19 cellular contexts compared by ENCODE assay signal in the genomic region with DNA sequence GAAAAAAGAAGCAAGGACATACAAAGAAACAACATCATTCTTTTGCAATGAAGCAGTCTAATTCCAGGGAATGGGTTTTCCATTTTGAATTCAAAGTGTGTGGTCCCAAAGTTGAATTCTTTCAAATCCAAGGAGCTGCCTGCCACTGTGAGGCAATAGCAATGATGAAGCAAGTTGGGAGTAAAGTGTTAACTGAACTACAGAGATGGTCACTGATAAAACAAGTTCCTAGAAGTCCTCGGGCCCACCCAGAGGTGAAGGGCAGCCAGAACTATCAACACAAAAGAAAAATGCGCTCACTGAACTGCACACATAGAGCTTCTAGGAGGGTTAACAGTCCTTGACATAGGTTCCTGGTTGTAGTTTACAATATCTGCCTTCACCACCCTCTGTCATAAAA.
DNase-seq lines count a peak whose midpoint lies in the region; ATAC-seq and TF ChIP-seq lines count a peak whose summit lies in the region.
"Had no signal": no experiment of that assay in that cellular context is flagged by ENCODE, and none has a peak within 500 bp of the region (broad histone marks: within the 10 kb centered on the region; RNA-seq: fewer than 3 reads in every experiment).

No MANE protein-coding gene starts in this region.

- H3K9me3 ChIP-seq in SJSA1 (replicated peaks), result no peaks in the 10 kb centered on the region
- H3K9me3 ChIP-seq: HAP-1 had no signal

- no peaks in the 10 kb centered on the region for H3K36me3 ChIP-seq in SJSA1
- H3K36me3 ChIP-seq: HAP-1 had no signal

- peak overlapping the region; percentile 55 for H3K27ac ChIP-seq in SJSA1
- H3K27ac ChIP-seq: GM23248, KMS-11, RWPE1 had no signal

- H3K4me3 ChIP-seq in SJSA1, result no peak overlapping the region
- no peak overlapping the region for H3K4me3 ChIP-seq in choroid plexus epithelial cell (ENCODE audit: low read depth, low read length)
- H3K4me3 ChIP-seq: GM23248, HAP-1 had no signal

- H3K27me3 ChIP-seq in SJSA1 (replicated peaks), result no peaks in the 10 kb centered on the region; the same call in 1 of the 2 replicates

- H3K4me1 ChIP-seq in SJSA1 (replicated peaks), result peaks cover 21% of the 10 kb centered on the region

- DNase-seq in HUDEP-2 (lab: John Stamatoyannopoulos, UW; ENCODE audit: unreplicated experiment in 76 of 76), result peak in 73 of 76 experiments; percentile 9 to 88 (median 61)
- DNase-seq in SJSA1 (ENCODE audit: low read depth in 1 of 2, low spot score in 2 of 2), result peak; percentile 94 to 98
- peak; percentile 7 for DNase-seq in choroid plexus epithelial cell (ENCODE audit: low read depth)
- DNase-seq in iris pigment epithelial cell (ENCODE audit: low read depth), result peak; percentile 26
- no peak for DNase-seq in NCI-H748 treated with DMSO at 0.1 percent for 48 hours (lab: John Stamatoyannopoulos, UW)
- DNase-seq in NCI-H446 (lab: John Stamatoyannopoulos, UW), result no peak
- no peak for DNase-seq in NCI-H1417 treated with DMSO at 0.1 percent for 48 hours (lab: John Stamatoyannopoulos, UW)
- DNase-seq: GDM1, GM23248, NCI-H1092 treated with DMSO at 0.1 percent for 48 hours, NCI-H1694, NCI-H510A, NCI-H774, SIG-M5, T-helper 1 cell had no signal

- no peak for TF ChIP-seq CTCF in choroid plexus epithelial cell (conservative IDR thresholded peaks at IDR 0.05; ENCODE audit: low read depth, low read length)

- no peak for ATAC-seq in GM21447 (IDR thresholded peaks at IDR 0.05; ENCODE audit: unreplicated experiment)

Comparison
In these comparisons a context has a peak if more than half of its experiments do, and no peak if none do; other contexts are left out.
1. DNase-seq: peak in HUDEP-2 (73 of 76), SJSA1 (2 of 2), choroid plexus epithelial cell (single experiment) and iris pigment epithelial cell (single experiment); none in NCI-H748 treated with DMSO at 0.1 percent for 48 hours (single experiment), NCI-H446 (0 of 2) and NCI-H1417 treated with DMSO at 0.1 percent for 48 hours (single experiment).